In genomic region chr14:98889107-98889835, GRCh38 we compare ENCODE assay signal across 26 cellular contexts.
A peak's percentile ranks its signal among the peaks of the same experiment; 100 is the strongest.
DNase-seq lines count a peak whose midpoint lies in the region; ATAC-seq and TF ChIP-seq lines count a peak whose summit lies in the region.
"Had no signal": no experiment of that assay in that cellular context is flagged by ENCODE, and none has a peak within 500 bp of the region (broad histone marks: within the 10 kb centered on the region; RNA-seq: fewer than 3 reads in every experiment).

No MANE protein-coding gene starts in this region.

- H3K36me3 ChIP-seq in DND-41 (ENCODE audit: insufficient read depth, low read length) (no peaks in the 10 kb centered on the region), endodermal cell (ENCODE audit: control insufficient read depth, insufficient read depth, low read length) (no peaks in the 10 kb centered on the region)
- H3K36me3 ChIP-seq: BE2C, Peyer's patch had no signal

- peaks cover 11% of the 10 kb centered on the region for H3K4me1 Mint-ChIP-seq in endodermal cell
- peaks cover 11% of the 10 kb centered on the region for H3K4me1 Mint-ChIP-seq in mesothelial cell of epicardium
- H3K4me1 Mint-ChIP-seq: CD14-positive monocyte had no signal

- no peaks in the 10 kb centered on the region for H4K20me1 ChIP-seq in DND-41 (ENCODE audit: insufficient read depth, low read length)

- H3K27ac ChIP-seq in DND-41 (ENCODE audit: low read length) (no peak overlapping the region), endodermal cell (ENCODE audit: low read depth, low read length) (no peak overlapping the region)
- H3K27ac ChIP-seq: HL-60, Peyer's patch had no signal

- TF ChIP-seq CTCF in DND-41 (IDR thresholded peaks at IDR 0.05; ENCODE audit: borderline replicate concordance, extremely low read depth, low read length, poor library complexity, severe bottlenecking) (no peak), endodermal cell (conservative IDR thresholded peaks at IDR 0.05) (no peak), mesothelial cell of epicardium (IDR thresholded peaks at IDR 0.05; ENCODE audit: unreplicated experiment) (no peak)

- DNase-seq in DND-41 (peak; percentile 15), endodermal cell (peak; percentile 63), mesenteric fat pad (ENCODE audit: low spot score) (peak; percentile 69), mesothelial cell of epicardium (ENCODE audit: low spot score in 2 of 2, unreplicated experiment in 2 of 2) (no peak)
- peak; percentile 25 for DNase-seq in Jurkat, Clone E6-1 (ENCODE audit: low read depth, low spot score)
- DNase-seq: 8988T; ACHN; BE2C; CD8-positive, alpha-beta memory T cell; DMS 273 treated with DMSO at 0.1 percent for 48 hours; DMS79; GF-D8; Karpas-422; NCI-H1092; NCI-H1417 treated with DMSO at 0.1 percent for 48 hours; NCI-H1694 treated with DMSO at 0.1 percent for 48 hours; NCI-H2081; NCI-H2227 treated with DMSO at 0.1 percent for 48 hours; NCI-H69; OCI-M1; SK-N-SH had no signal

- no peaks in the 10 kb centered on the region for H3K9me3 ChIP-seq in DND-41 (ENCODE audit: insufficient read depth, low read length, severe bottlenecking)
- H3K9me3 ChIP-seq in endodermal cell (ENCODE audit: control insufficient read depth, low read length) = no peaks in the 10 kb centered on the region
- H3K9me3 ChIP-seq: BE2C, Peyer's patch, SK-N-SH had no signal

- no peaks in the 10 kb centered on the region for H3K27me3 ChIP-seq in DND-41 (ENCODE audit: insufficient read depth, low read length, poor library complexity)
- H3K27me3 ChIP-seq in endodermal cell (ENCODE audit: control insufficient read depth, insufficient read depth, low read length, poor library complexity, severe bottlenecking) = no peaks in the 10 kb centered on the region
- H3K27me3 ChIP-seq: BE2C, Peyer's patch had no signal

- H3K27me3 Mint-ChIP-seq in endodermal cell (ENCODE audit: insufficient read depth) = peaks cover 13% of the 10 kb centered on the region
- H3K27me3 Mint-ChIP-seq in mesothelial cell of epicardium (ENCODE audit: low read depth) = no peaks in the 10 kb centered on the region

- H3K4me2 ChIP-seq in DND-41 (ENCODE audit: insufficient read depth, low read length) = no peak overlapping the region
- H3K4me2 ChIP-seq: SK-N-SH had no signal

- WGBS in endodermal cell (ENCODE audit: insufficient coverage in 1 of 2, insufficient read length in 1 of 2), 2 experiments = 94 to 97% methylated on average over 8 to 9 of the region's 9 CpGs

- H3K9ac ChIP-seq in DND-41 (ENCODE audit: low read depth, low read length) = no peak overlapping the region
- H3K9ac ChIP-seq in endodermal cell (ENCODE audit: extremely low read depth, low read length, poor library complexity, severe bottlenecking) = no peak overlapping the region
- H3K9ac ChIP-seq: SK-N-SH had no signal

- H2AFZ ChIP-seq in DND-41 (ENCODE audit: low read depth, low read length) = no peak overlapping the region

- H3K4me3 Mint-ChIP-seq in endodermal cell = no peak overlapping the region
- no peak overlapping the region for H3K4me3 Mint-ChIP-seq in mesothelial cell of epicardium
- H3K4me3 Mint-ChIP-seq: CD14-positive monocyte; CD8-positive, alpha-beta memory T cell had no signal

- H3K4me1 ChIP-seq in DND-41 (ENCODE audit: insufficient read depth, low read length) (peaks cover 9% of the 10 kb centered on the region), endodermal cell (ENCODE audit: control insufficient read depth, insufficient read depth, low read length) (peaks cover 2% of the 10 kb centered on the region)
- H3K4me1 ChIP-seq: BE2C had no signal

- peaks cover 3% of the 10 kb centered on the region for H3K9me3 Mint-ChIP-seq in endodermal cell
- no peaks in the 10 kb centered on the region for H3K9me3 Mint-ChIP-seq in mesothelial cell of epicardium

- no peak overlapping the region for H3K27ac Mint-ChIP-seq in endodermal cell
- no peak overlapping the region for H3K27ac Mint-ChIP-seq in mesothelial cell of epicardium

- H3K4me3 ChIP-seq in DND-41 (ENCODE audit: low read depth in 1 of 2, low read length in 2 of 2) = no peak overlapping the region
- no peak overlapping the region for H3K4me3 ChIP-seq in Jurkat, Clone E6-1 (ENCODE audit: low read length)
- H3K4me3 ChIP-seq in endodermal cell (ENCODE audit: low read length) = no peak overlapping the region
- H3K4me3 ChIP-seq: Peyer's patch had no signal

- H3K36me3 Mint-ChIP-seq in endodermal cell (ENCODE audit: low read depth) (no peaks in the 10 kb centered on the region), mesothelial cell of epicardium (no peaks in the 10 kb centered on the region)
- H3K36me3 Mint-ChIP-seq: CD14-positive monocyte had no signal

- no peaks in the 10 kb centered on the region for H3K79me2 ChIP-seq in DND-41 (ENCODE audit: insufficient read depth, low read length)

- ATAC-seq in DND-41 (ENCODE audit: insufficient read depth, low read depth) (peak; percentile 57; the same call in 1 of the 3 replicates), HG03095 (IDR thresholded peaks at IDR 0.05; ENCODE audit: unreplicated experiment) (no peak), HG03432 (IDR thresholded peaks at IDR 0.05; ENCODE audit: unreplicated experiment) (no peak)

Comparison
In these comparisons a context has a peak if more than half of its experiments do, and no peak if none do; other contexts are left out.
1. DNase-seq: peak in DND-41 (single experiment), Jurkat, Clone E6-1 (single experiment), endodermal cell (single experiment) and mesenteric fat pad (single experiment); none in mesothelial cell of epicardium (0 of 2).